Comparison of ENCODE assay signal across 18 cellular contexts in the genomic region with DNA sequence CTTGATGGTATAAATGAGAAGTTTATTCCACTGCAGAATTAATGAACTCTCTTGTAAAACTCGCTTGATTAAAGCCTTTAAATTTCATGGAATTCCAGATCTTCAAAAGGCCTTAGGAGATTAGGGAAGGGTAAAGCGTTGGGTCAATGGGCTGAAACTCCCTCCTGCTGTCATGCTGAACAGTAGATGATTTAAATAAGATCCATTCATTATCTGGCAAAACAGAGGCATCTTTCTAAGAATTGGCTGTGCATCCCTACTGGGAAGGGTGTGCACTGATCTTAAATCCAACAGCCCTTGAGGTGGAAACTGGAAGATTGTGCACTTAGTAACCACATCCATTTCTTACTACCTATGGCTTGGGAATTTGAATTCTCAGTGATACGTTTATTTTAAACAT. TPM values are rescaled to one million over a fixed set of nuclear protein-coding genes. Genes with fewer than 3 reads are reported as not detected.
DNase-seq lines count a peak whose midpoint lies in the region; ATAC-seq, FAIRE-seq and TF ChIP-seq lines count a peak whose summit lies in the region.
"Had no signal": no experiment of that assay in that cellular context is flagged by ENCODE, and none has a peak within 500 bp of the region (broad histone marks: within the 10 kb centered on the region; RNA-seq: fewer than 3 reads in every experiment).

No MANE protein-coding gene starts in this region.

- H3K36me3 ChIP-seq in GM23338 (ENCODE audit: insufficient read depth) (no peaks in the 10 kb centered on the region), K562 (ENCODE audit: control insufficient read depth, insufficient read depth, low read length) (no peaks in the 10 kb centered on the region), neural progenitor cell (no peaks in the 10 kb centered on the region)
- H3K36me3 ChIP-seq: BLaER1, HAP-1 had no signal

- 0 out of 2 replicates have a peak overlapping the region, but pooled peaks have one; percentile 8 for H3K4me2 ChIP-seq in GM23338
- no peak overlapping the region for H3K4me2 ChIP-seq in K562 (ENCODE audit: insufficient read depth, low read length)
- peak overlapping the region; percentile 61 for H3K4me2 ChIP-seq in neural progenitor cell
- H3K4me2 ChIP-seq: BLaER1 had no signal

- H3K36me3 Mint-ChIP-seq in GM23338 (ENCODE audit: low read depth) (no peaks in the 10 kb centered on the region), neural progenitor cell (no peaks in the 10 kb centered on the region)
- H3K36me3 Mint-ChIP-seq: CD8-positive, alpha-beta memory T cell had no signal

- H3K4me1 Mint-ChIP-seq in GM23338, result peaks cover 12% of the 10 kb centered on the region; the same call in 2 of the 3 replicates
- peaks cover 41% of the 10 kb centered on the region for H3K4me1 Mint-ChIP-seq in neural progenitor cell
- H3K4me1 Mint-ChIP-seq: CD8-positive, alpha-beta memory T cell had no signal

- CTCF ChIA-PET in K562 (lab: Yijun Ruan, JAX; ENCODE audit: low intra/inter-chr PET ratio), result no interaction called here

- POLR2A ChIA-PET in K562 (lab: Yijun Ruan, JAX), result no interaction called here

- DNase-seq in GM23338 (ENCODE audit: low spot score), result peak; percentile 43
- peak in 2 of 4 experiments; percentile 30 to 50 for DNase-seq in K562 (ENCODE audit: extremely low read depth in 1 of 4, low spot score in 3 of 4)
- peak; percentile 7 for DNase-seq in iPS DF 4.7 (ENCODE audit: extremely low read depth, low spot score)
- DNase-seq in neural progenitor cell (ENCODE audit: low spot score), result peak; percentile 82
- DNase-seq in SIG-M5 treated with dmso at 0.1 percent for 504 hours (lab: John Stamatoyannopoulos, UW; ENCODE audit: unreplicated experiment), result no peak
- DNase-seq in GM19240 (ENCODE audit: insufficient read length, low spot score), result no peak
- DNase-seq: AML-193; Caco-2; CD8-positive, alpha-beta memory T cell; DMS53; GF-D8; GM23248 had no signal

- H3K9ac ChIP-seq in K562 (ENCODE audit: insufficient read depth in 1 of 2, low read depth in 2 of 2, low read length in 2 of 2) (no peak overlapping the region; a peak in 1 of 4 replicates), neural progenitor cell (no peak overlapping the region)
- H3K9ac ChIP-seq: BLaER1, GM23248 had no signal

- H3K79me2 ChIP-seq in GM23338 (replicated peaks; ENCODE audit: insufficient read depth), result no peaks in the 10 kb centered on the region
- H3K79me2 ChIP-seq in K562 (ENCODE audit: control insufficient read depth, insufficient read depth, low read length), result no peaks in the 10 kb centered on the region
- H3K79me2 ChIP-seq in neural progenitor cell (ENCODE audit: low read depth), result no peaks in the 10 kb centered on the region

- H2AFZ ChIP-seq in GM23338 (no peak overlapping the region), K562 (ENCODE audit: low read depth, low read length) (no peak overlapping the region), neural progenitor cell (replicated peaks) (no peak overlapping the region)
- H2AFZ ChIP-seq: GM23248 had no signal

- H4K20me1 ChIP-seq in GM23338 (replicated peaks; ENCODE audit: insufficient read depth) (no peaks in the 10 kb centered on the region), K562 (replicated peaks; ENCODE audit: control insufficient read depth, insufficient read depth, low read length) (no peaks in the 10 kb centered on the region), neural progenitor cell (ENCODE audit: low read depth) (no peaks in the 10 kb centered on the region)
- H4K20me1 ChIP-seq: BLaER1 had no signal

- H3K9me3 Mint-ChIP-seq in GM23338, result no peaks in the 10 kb centered on the region
- peaks cover 2% of the 10 kb centered on the region for H3K9me3 Mint-ChIP-seq in neural progenitor cell
- H3K9me3 Mint-ChIP-seq: CD8-positive, alpha-beta memory T cell had no signal

- no peaks in the 10 kb centered on the region for H3K27me3 Mint-ChIP-seq in GM23338 (ENCODE audit: insufficient read depth, low read depth, poor library complexity)
- no peaks in the 10 kb centered on the region for H3K27me3 Mint-ChIP-seq in neural progenitor cell (ENCODE audit: insufficient read depth, low read depth)
- H3K27me3 Mint-ChIP-seq: CD8-positive, alpha-beta memory T cell had no signal

- peaks cover 15% of the 10 kb centered on the region; the same call in 1 of the 2 replicates for H3K4me1 ChIP-seq in GM23338 (ENCODE audit: insufficient read depth)
- H3K4me1 ChIP-seq in K562 (replicated peaks in 1 of 2; ENCODE audit: control insufficient read depth in 2 of 2, insufficient read depth in 2 of 2, low read length in 2 of 2), result peaks cover 0 to 8% of the 10 kb centered on the region in 2 experiments; a peak in 2 of 5 replicates
- H3K4me1 ChIP-seq in neural progenitor cell, result peaks cover 45% of the 10 kb centered on the region
- H3K4me1 ChIP-seq: BLaER1, Caco-2, HAP-1 had no signal

- H3F3A ChIP-seq in GM23338 (replicated peaks; ENCODE audit: low read depth) (no peaks in the 10 kb centered on the region), neural progenitor cell (ENCODE audit: low read depth) (peaks cover 15% of the 10 kb centered on the region)

- H3K27ac Mint-ChIP-seq in GM23338 (no peak overlapping the region), neural progenitor cell (peak overlapping the region; percentile 35)
- H3K27ac Mint-ChIP-seq: CD8-positive, alpha-beta memory T cell had no signal

- no TSS peak for BruUV-seq in K562 (replicated peaks; lab: Mats Ljungman, UMichigan)

- H3K4me3 Mint-ChIP-seq in GM23338 (no peak overlapping the region), neural progenitor cell (no peak overlapping the region)
- H3K4me3 Mint-ChIP-seq: CD8-positive, alpha-beta memory T cell had no signal

- WGBS in K562 (ENCODE audit: insufficient coverage, low coverage, missing lambda C conversion rate), result 0% methylated on average over 3 of the region's 3 CpGs

- H3K4me3 ChIP-seq in GM23338 (no peak overlapping the region), K562 (no peak overlapping the region), neural progenitor cell (peak overlapping the region; percentile 17)
- H3K4me3 ChIP-seq: BLaER1, GM23248, HAP-1 had no signal

- H3K9me3 ChIP-seq in K562 (replicated peaks; ENCODE audit: control insufficient read depth, insufficient read depth, low read depth, low read length) (no peaks in the 10 kb centered on the region), neural progenitor cell (ENCODE audit: low read depth) (no peaks in the 10 kb centered on the region)
- H3K9me3 ChIP-seq: BLaER1, Caco-2, HAP-1 had no signal

- no peak overlapping the region for H3K27ac ChIP-seq in GM23338 (ENCODE audit: low read depth)
- H3K27ac ChIP-seq in K562 (ENCODE audit: extremely low read depth, low read depth, low read length), result no peak overlapping the region
- peak overlapping the region; percentile 61 for H3K27ac ChIP-seq in neural progenitor cell
- H3K27ac ChIP-seq: 22Rv1, BLaER1, GM23248 had no signal

- intact Hi-C loops in K562 (cut with micrococcal nuclease), result no loop called here

- TF ChIP-seq POLR2A in K562 (conservative IDR thresholded peaks at IDR 0.05), result no peak

- ATAC-seq in GM23338 (peak; percentile 81), K562 (peak; percentile 75), HG02763 (IDR thresholded peaks at IDR 0.05; ENCODE audit: unreplicated experiment) (no peak)
- ATAC-seq: HepG2 had no signal

- no peaks in the 10 kb centered on the region for H3K9me2 ChIP-seq in GM23338 (ENCODE audit: insufficient read depth)

- in situ Hi-C loops in K562 (cut with MboI), result no loop called here

- no peaks in the 10 kb centered on the region for H3K27me3 ChIP-seq in GM23338 (ENCODE audit: insufficient read depth)
- no peaks in the 10 kb centered on the region for H3K27me3 ChIP-seq in K562 (ENCODE audit: control insufficient read depth in 2 of 2, insufficient read depth in 2 of 2, low read length in 2 of 2)
- no peaks in the 10 kb centered on the region for H3K27me3 ChIP-seq in neural progenitor cell
- H3K27me3 ChIP-seq: BLaER1 had no signal

- peak; percentile 86 for FAIRE-seq in K562 (lab: Jason Lieb, UNC)
- FAIRE-seq: HepG2, HTR-8/SVneo had no signal

- TF ChIP-seq CTCF in GM23338 (conservative IDR thresholded peaks at IDR 0.05; ENCODE audit: low read depth in 2 of 2) (no peak), K562 (IDR thresholded peaks at IDR 0.05 in 2 of 3, conservative IDR thresholded peaks at IDR 0.05 in 1 of 3; ENCODE audit: insufficient read depth in 2 of 3, low read depth in 1 of 3, low read length in 3 of 3) (no peak), neural progenitor cell (IDR thresholded peaks at IDR 0.05) (no peak)

- TF ChIP-seq EP300 in K562 (IDR thresholded peaks at IDR 0.05; ENCODE audit: low read length), result peak; percentile 83; the same call in 1 of the 2 replicates

- H3K9me1 ChIP-seq in K562 (ENCODE audit: control insufficient read depth, insufficient read depth, low read length), result no peaks in the 10 kb centered on the region

- no peak for TF ChIP-seq RAD21 in K562 (CRISPR knock-in tag; conservative IDR thresholded peaks at IDR 0.05 in 1 of 2, IDR thresholded peaks at IDR 0.05 in 1 of 2)

RNA-seq across cellular contexts. Expression of a gene that starts 56.0 kb away (rescaled TPM):
- total RNA-seq in GM23338 (2014; rRNA removed; shearing (Covaris generic)), result not detected in 2 replicates
- polyA plus RNA-seq in GM23338 (2016; fragmentation: Nextera tagmentation; extraction: Ambion mirVana) (not detected in 2 replicates), K562 (2011; rRNA removed) (not detected in 2 replicates), K562 (2014; fragmentation: Illumina TruSeq; extraction: Trizol) (not detected in 2 replicates), K562 (2014; fragmentation: Nextera tagmentation; extraction: Ambion mirVana) (not detected), K562 (2014; rRNA removed) (not detected in 2 replicates)
- not detected in 2 replicates for total RNA-seq in K562 (2011; cell fraction: chromatin; rRNA removed; ENCODE audit: low replicate concordance)
- not detected in 2 replicates for total RNA-seq in K562 (2011; cell fraction: nucleolus; rRNA removed)
- not detected in 2 replicates for total RNA-seq in K562 (2011; cell fraction: nucleoplasm; rRNA removed)
- total RNA-seq in K562 (2014; rRNA removed) (not detected in 2 replicates), K562 (2014; rRNA removed; fragmentation: Illumina TruSeq; extraction: Trizol) (not detected in 2 replicates), K562 (2015; rRNA removed; fragmentation: Illumina TruSeq; extraction: Trizol) (not detected in 2 replicates), K562 (2021) (not detected in 2 replicates), neural progenitor cell (ENCODE audit: low replicate concordance) (not detected in 2 replicates)
- polyA plus RNA-seq in K562 (2011; cell fraction: cytosol; rRNA removed), result not detected in 2 replicates
- polyA plus RNA-seq in K562 (2011; cell fraction: nucleus; rRNA removed), result 0.66 TPM in 1 of 2 replicates, not detected in the other
- polyA plus RNA-seq in K562 (2012), result not detected in 2 replicates
- 0.75 TPM in 1 of 2 replicates, not detected in the other for polyA minus RNA-seq in K562 (2011; rRNA and poly(A)+ RNA removed)
- polyA minus RNA-seq in K562 (2011; cell fraction: cytosol; rRNA and poly(A)+ RNA removed), result not detected in 2 replicates
- not detected in 2 replicates for polyA minus RNA-seq in K562 (2011; cell fraction: nucleus; rRNA and poly(A)+ RNA removed)
- total RNA-seq: Caco-2; CD8-positive, alpha-beta memory T cell; GM23248; HepG2 had no signal
- polyA plus RNA-seq: CD8-positive, alpha-beta memory T cell; GM23248; HepG2 had no signal

RNA-seq across cellular contexts. Expression of a gene that starts 56.1 kb away (rescaled TPM):
- not detected in 2 replicates for total RNA-seq in GM23338 (2014; rRNA removed; shearing (Covaris generic))
- not detected in 2 replicates for polyA plus RNA-seq in GM23338 (2016; fragmentation: Nextera tagmentation; extraction: Ambion mirVana)
- not detected in 2 replicates for total RNA-seq in K562 (2011; cell fraction: chromatin; rRNA removed; ENCODE audit: low replicate concordance)
- not detected in 2 replicates for total RNA-seq in K562 (2011; cell fraction: nucleolus; rRNA removed)
- total RNA-seq in K562 (2011; cell fraction: nucleoplasm; rRNA removed), result not detected in 2 replicates
- not detected in 2 replicates for total RNA-seq in K562 (2014; rRNA removed)
- total RNA-seq in K562 (2014; rRNA removed; fragmentation: Illumina TruSeq; extraction: Trizol), result not detected in 2 replicates
- total RNA-seq in K562 (2015; rRNA removed; fragmentation: Illumina TruSeq; extraction: Trizol), result not detected in 2 replicates
- total RNA-seq in K562 (2021), result not detected in 2 replicates
- polyA plus RNA-seq in K562 (2011; rRNA removed), result not detected in 2 replicates
- not detected in 2 replicates for polyA plus RNA-seq in K562 (2011; cell fraction: cytosol; rRNA removed)
- polyA plus RNA-seq in K562 (2011; cell fraction: nucleus; rRNA removed), result not detected in 2 replicates
- not detected in 2 replicates for polyA plus RNA-seq in K562 (2012)
- not detected in 2 replicates for polyA plus RNA-seq in K562 (2014; fragmentation: Illumina TruSeq; extraction: Trizol)
- not detected for polyA plus RNA-seq in K562 (2014; fragmentation: Nextera tagmentation; extraction: Ambion mirVana)
- not detected in 2 replicates for polyA plus RNA-seq in K562 (2014; rRNA removed)
- polyA minus RNA-seq in K562 (2011; rRNA and poly(A)+ RNA removed), result not detected in 2 replicates
- polyA minus RNA-seq in K562 (2011; cell fraction: cytosol; rRNA and poly(A)+ RNA removed), result not detected in 2 replicates
- polyA minus RNA-seq in K562 (2011; cell fraction: nucleus; rRNA and poly(A)+ RNA removed), result not detected in 2 replicates
- not detected in 2 replicates for total RNA-seq in neural progenitor cell (ENCODE audit: low replicate concordance)
- total RNA-seq: Caco-2; CD8-positive, alpha-beta memory T cell; GM23248; HepG2 had no signal
- polyA plus RNA-seq: CD8-positive, alpha-beta memory T cell; GM23248; HepG2 had no signal

Comparison
In these comparisons a context has a peak if more than half of its experiments do, and no peak if none do; other contexts are left out.
1. DNase-seq: peak in GM23338 (single experiment), iPS DF 4.7 (single experiment) and neural progenitor cell (single experiment); none in SIG-M5 treated with dmso at 0.1 percent for 504 hours (single experiment) and GM19240 (single experiment).